1 cellular context compared by ENCODE assay signal in the genomic region with DNA sequence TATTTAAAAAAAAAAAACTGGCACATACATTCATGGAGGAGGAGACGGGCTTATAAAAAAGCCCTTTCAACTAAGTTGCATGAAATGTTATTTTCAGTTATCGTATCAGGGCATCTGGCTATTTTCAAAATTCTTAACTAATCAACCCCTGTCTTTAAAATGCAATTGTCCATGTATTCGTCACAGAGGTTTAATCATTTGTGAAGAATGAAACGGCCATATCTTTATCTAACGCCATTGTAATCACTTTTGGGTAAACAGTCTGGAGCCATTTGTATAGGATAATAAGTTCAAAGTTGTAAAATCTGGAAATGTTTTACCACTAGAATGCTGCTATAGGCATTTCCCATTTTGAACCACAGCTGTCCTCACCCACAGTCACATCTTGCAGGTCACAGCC.
TF ChIP-seq lines count a peak whose summit lies in the region.

No MANE protein-coding gene starts in this region.

TF ChIP-seq in K562, 482 proteins besides CTCF, POLR2A, EP300 and RAD21 (continued from another document):
- no peak for TF ChIP-seq SFPQ (IDR thresholded peaks at IDR 0.05; ENCODE audit: low read depth, low read length)
- no peak for TF ChIP-seq RREB1 (CRISPR knock-in tag; IDR thresholded peaks at IDR 0.05)
- TF ChIP-seq GTF2A2 (tag; IDR thresholded peaks at IDR 0.05) = no peak
- TF ChIP-seq STAG1 (CRISPR knock-in tag; IDR thresholded peaks at IDR 0.05; ENCODE audit: borderline replicate concordance) = no peak
- TF ChIP-seq RBM25 (IDR thresholded peaks at IDR 0.05; ENCODE audit: low read depth, low read length, severe bottlenecking) = no peak
- no peak for TF ChIP-seq DIDO1 (tag; IDR thresholded peaks at IDR 0.05; ENCODE audit: low read depth)
- no peak for TF ChIP-seq MTA1 (IDR thresholded peaks at IDR 0.05; ENCODE audit: borderline replicate concordance)
- no peak for TF ChIP-seq ZBED1 (IDR thresholded peaks at IDR 0.05)
